In the genomic region with DNA sequence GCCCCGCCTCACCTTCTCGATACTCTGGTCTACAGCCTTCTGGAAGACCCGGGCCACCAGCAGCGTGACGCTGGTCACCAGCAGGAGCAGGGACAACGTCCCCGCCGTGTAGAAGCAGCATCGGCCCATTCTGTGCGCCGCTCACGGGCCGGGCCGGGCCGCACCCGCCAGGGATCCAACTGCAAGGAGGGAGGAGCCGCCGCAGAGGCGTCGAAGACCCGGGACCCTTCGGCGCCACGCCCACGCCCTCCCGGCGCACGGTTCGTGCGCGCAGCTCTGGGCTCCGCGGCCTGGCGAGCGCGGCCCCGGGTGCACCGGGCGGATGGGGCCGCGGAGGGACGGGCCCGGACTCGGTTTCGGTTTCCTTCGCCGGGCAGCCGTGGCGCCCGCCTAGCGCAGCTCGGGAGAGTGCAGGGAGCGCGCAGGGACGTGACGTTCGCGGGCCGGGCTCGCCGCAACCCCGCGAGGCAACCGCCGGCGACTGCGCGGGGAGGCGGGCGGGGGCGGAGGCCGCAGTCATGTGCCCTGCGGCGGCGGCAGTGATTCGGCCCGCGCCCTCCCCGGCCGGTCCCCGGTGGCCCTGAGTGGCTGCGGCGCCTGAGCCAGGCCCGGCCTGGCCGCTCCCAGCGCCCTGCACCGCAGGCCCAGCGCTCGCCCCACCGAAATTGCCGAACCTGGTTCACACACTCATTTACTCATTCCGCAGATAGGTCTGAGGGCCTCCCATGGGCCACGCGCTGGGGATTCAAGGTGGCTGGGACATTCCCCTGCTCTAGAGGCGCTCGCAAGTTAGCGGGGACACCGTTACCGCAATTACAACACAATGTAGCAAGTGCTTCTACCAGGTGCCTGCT, we compare ENCODE assay signal across 8 cellular contexts. TPM values are rescaled to one million over a fixed set of nuclear protein-coding genes. Genes with fewer than 3 reads are reported as not detected.
DNase-seq lines count a peak whose midpoint lies in the region; ATAC-seq and TF ChIP-seq lines count a peak whose summit lies in the region.

A gene with protein sequence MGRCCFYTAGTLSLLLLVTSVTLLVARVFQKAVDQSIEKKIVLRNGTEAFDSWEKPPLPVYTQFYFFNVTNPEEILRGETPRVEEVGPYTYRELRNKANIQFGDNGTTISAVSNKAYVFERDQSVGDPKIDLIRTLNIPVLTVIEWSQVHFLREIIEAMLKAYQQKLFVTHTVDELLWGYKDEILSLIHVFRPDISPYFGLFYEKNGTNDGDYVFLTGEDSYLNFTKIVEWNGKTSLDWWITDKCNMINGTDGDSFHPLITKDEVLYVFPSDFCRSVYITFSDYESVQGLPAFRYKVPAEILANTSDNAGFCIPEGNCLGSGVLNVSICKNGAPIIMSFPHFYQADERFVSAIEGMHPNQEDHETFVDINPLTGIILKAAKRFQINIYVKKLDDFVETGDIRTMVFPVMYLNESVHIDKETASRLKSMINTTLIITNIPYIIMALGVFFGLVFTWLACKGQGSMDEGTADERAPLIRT (minus strand): TSS at position 410 of the 854 bp plus-strand sequence. CDS start 281 bp downstream, at position 129.

- H3K27ac ChIP-seq in DOHH2 (ENCODE audit: low read depth, low read length) (no peak within 1 kb of the TSS), RWPE2 (ENCODE audit: poor library complexity, severe bottlenecking) (peak within 1 kb of the TSS; percentile 65), foreskin keratinocyte (peak within 1 kb of the TSS; percentile 90)

- H2AFZ ChIP-seq in neuron (ENCODE audit: low read depth, low read length) = peak within 1 kb of the TSS; percentile 67

- H3K36me3 ChIP-seq in DOHH2 (ENCODE audit: control insufficient read depth, low read length) (no peaks in the 10 kb centered on the region), RWPE2 (ENCODE audit: low read depth) (no peaks in the 10 kb centered on the region; the same call in 1 of the 2 replicates), neuron (ENCODE audit: insufficient read depth, low read length) (peaks cover 5% of the 10 kb centered on the region)

- H3K79me2 ChIP-seq in DOHH2 (ENCODE audit: control insufficient read depth, low read length) = no peaks in the 10 kb centered on the region

- peak within 1 kb of the TSS; percentile 88 for H3K4me2 ChIP-seq in DOHH2 (ENCODE audit: low read length)

- TF ChIP-seq CTCF in DOHH2 (IDR thresholded peaks at IDR 0.05; ENCODE audit: low read depth, low read length, poor library complexity, severe bottlenecking) (no peak), RWPE2 (IDR thresholded peaks at IDR 0.05; ENCODE audit: poor library complexity, severe bottlenecking) (no peak), foreskin keratinocyte (conservative IDR thresholded peaks at IDR 0.05) (peak; percentile 1)

- H3K27me3 ChIP-seq in DOHH2 (ENCODE audit: control insufficient read depth, low read length) (peaks cover 37% of the 10 kb centered on the region), RWPE2 (ENCODE audit: insufficient read depth, poor library complexity, severe bottlenecking) (no peaks in the 10 kb centered on the region), foreskin keratinocyte (no peaks in the 10 kb centered on the region), neuron (ENCODE audit: insufficient read depth, low read length) (no peaks in the 10 kb centered on the region)

- H4K20me1 ChIP-seq in DOHH2 (ENCODE audit: control insufficient read depth, insufficient read depth, low read depth, low read length) = no peaks in the 10 kb centered on the region

- H3K4me1 ChIP-seq in DOHH2 (ENCODE audit: control insufficient read depth, low read length) (peaks cover 15% of the 10 kb centered on the region), RWPE2 (ENCODE audit: insufficient read depth, poor library complexity, severe bottlenecking) (peaks cover 32% of the 10 kb centered on the region), foreskin keratinocyte (peaks cover 33% of the 10 kb centered on the region), neuron (ENCODE audit: insufficient read depth, low read length) (peaks cover 24% of the 10 kb centered on the region)

- H3K4me3 ChIP-seq in DOHH2 (ENCODE audit: low read length) (peak within 1 kb of the TSS; percentile 73), RWPE2 (ENCODE audit: severe bottlenecking) (peak within 1 kb of the TSS; percentile 59), neuron (ENCODE audit: low read length) (peak within 1 kb of the TSS; percentile 67)

- H3K9me3 ChIP-seq in DOHH2 (ENCODE audit: control insufficient read depth, insufficient read depth, low read length) (no peaks in the 10 kb centered on the region), RWPE2 (ENCODE audit: severe bottlenecking) (no peaks in the 10 kb centered on the region), neuron (ENCODE audit: low read length) (no peaks in the 10 kb centered on the region)

- H3K9me2 ChIP-seq in DOHH2 (replicated peaks; ENCODE audit: control insufficient read depth, low read length) = no peaks in the 10 kb centered on the region

- TF ChIP-seq RAD21 in Ishikawa (IDR thresholded peaks at IDR 0.05; ENCODE audit: low read depth) = no peak

- DNase-seq in RWPE2 (ENCODE audit: low spot score) (peak; percentile 80), foreskin keratinocyte (peak in 1 of 2 donors; percentile 57), superior temporal gyrus (ENCODE audit: extremely low spot score) (peak; percentile 84)
- DNase-seq in activated gamma-delta T cell treated with anti-CD3 and anti-CD28 coated beads, Interleukin-2, amount 50 U/mL, for 16 hours (ENCODE audit: low read depth) = peak; percentile 49

- no peaks in the 10 kb centered on the region for H3F3A ChIP-seq in DOHH2 (ENCODE audit: control insufficient read depth, insufficient read depth)

- peak; percentile 74 for ATAC-seq in GM21576 (IDR thresholded peaks at IDR 0.05; ENCODE audit: unreplicated experiment)
- peak; percentile 77 for ATAC-seq in RWPE2 (ENCODE audit: low read depth)
- peak; percentile 83 for ATAC-seq in foreskin keratinocyte

- TF ChIP-seq EP300 in Ishikawa (IDR thresholded peaks at IDR 0.05; ENCODE audit: borderline replicate concordance) = no peak; the same call in 1 of the 2 replicates

TF ChIP-seq in Ishikawa, 13 proteins besides CTCF, POLR2A, EP300 and RAD21:
- no peak; the same call in 1 of the 2 replicates for TF ChIP-seq TEAD4 (IDR thresholded peaks at IDR 0.05)
- TF ChIP-seq, protein P1, sequence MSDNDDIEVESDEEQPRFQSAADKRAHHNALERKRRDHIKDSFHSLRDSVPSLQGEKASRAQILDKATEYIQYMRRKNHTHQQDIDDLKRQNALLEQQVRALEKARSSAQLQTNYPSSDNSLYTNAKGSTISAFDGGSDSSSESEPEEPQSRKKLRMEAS (IDR thresholded peaks at IDR 0.05) = peak; percentile 75
- TF ChIP-seq TAF1 (IDR thresholded peaks at IDR 0.05; ENCODE audit: low read depth) = peak; percentile 33
- no peak for TF ChIP-seq NFIC (IDR thresholded peaks at IDR 0.05)
- TF ChIP-seq, protein P2, sequence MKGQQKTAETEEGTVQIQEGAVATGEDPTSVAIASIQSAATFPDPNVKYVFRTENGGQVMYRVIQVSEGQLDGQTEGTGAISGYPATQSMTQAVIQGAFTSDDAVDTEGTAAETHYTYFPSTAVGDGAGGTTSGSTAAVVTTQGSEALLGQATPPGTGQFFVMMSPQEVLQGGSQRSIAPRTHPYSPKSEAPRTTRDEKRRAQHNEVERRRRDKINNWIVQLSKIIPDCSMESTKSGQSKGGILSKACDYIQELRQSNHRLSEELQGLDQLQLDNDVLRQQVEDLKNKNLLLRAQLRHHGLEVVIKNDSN (IDR thresholded peaks at IDR 0.05) = peak; percentile 91
- peak; percentile 69 for TF ChIP-seq EGR1 (IDR thresholded peaks at IDR 0.05)

RNA-seq across cellular contexts. Expression of the gene that starts here (rescaled TPM):
- 57.5 and 70.4 TPM in 2 replicates for total RNA-seq in foreskin keratinocyte
- 31.0 and 35.6 TPM in 2 replicates for polyA plus RNA-seq in foreskin keratinocyte
